ENCODE assay signal across 8 cellular contexts in genomic region chr3:122383915-122384697, GRCh38. TPM values are rescaled to one million over a fixed set of nuclear protein-coding genes. Genes with fewer than 3 reads are reported as not detected.
A peak's percentile ranks its signal among the peaks of the same experiment; 100 is the strongest.
DNase-seq lines count a peak whose midpoint lies in the region; ATAC-seq and TF ChIP-seq lines count a peak whose summit lies in the region.

TSS of gene FAM162A (plus strand) at chr3:122384182. CDS start at chr3:122384266, 84 bp downstream.

- H3K9me3 ChIP-seq in breast epithelium = no peaks in the 10 kb centered on the region

- no peaks in the 10 kb centered on the region for H3K4me1 ChIP-seq in breast epithelium

- POLR2A ChIA-PET in AG04449 (lab: Yijun Ruan, JAX) = interaction anchor here (1.0 kb wide), 5 partner anchors 9 to 295 kb away, joined by 3 to 9 read pairs (median 5); no protein-coding TSS in a partner anchor

- no peaks in the 10 kb centered on the region for H3K27me3 ChIP-seq in breast epithelium

- peak; percentile 73 for TF ChIP-seq CTCF in AG04449 (IDR thresholded peaks at IDR 0.05; ENCODE audit: insufficient read depth, low read length, missing control alignments)
- peak; percentile 74 for TF ChIP-seq CTCF in VCaP (conservative IDR thresholded peaks at IDR 0.05)
- TF ChIP-seq CTCF in breast epithelium (IDR thresholded peaks at IDR 0.05) = peak; percentile 38 to 55 (median 42)

- intact Hi-C loops in breast epithelium (cut with DNase I; ENCODE audit: low total_unique reads) = no loop called here

- H3K36me3 ChIP-seq in breast epithelium = no peaks in the 10 kb centered on the region

- H3K4me3 ChIP-seq in AG04449 (ENCODE audit: low read depth, low read length) (peak within 1 kb of the TSS; percentile 78), breast epithelium (peak within 1 kb of the TSS; percentile 75 to 88 (median 87))

- H3K27ac ChIP-seq in VCaP = peak within 1 kb of the TSS; percentile 90
- H3K27ac ChIP-seq in breast epithelium = peak within 1 kb of the TSS; percentile 89 to 93

- peak; percentile 72 for ATAC-seq in GM18870 (IDR thresholded peaks at IDR 0.05; ENCODE audit: unreplicated experiment)
- peak; percentile 94 for ATAC-seq in HG03135 (IDR thresholded peaks at IDR 0.05; ENCODE audit: unreplicated experiment)

- peak; percentile 72 for TF ChIP-seq POLR2A in breast epithelium (IDR thresholded peaks at IDR 0.05)

- DNase-seq in AG04449 (ENCODE audit: low read depth, low spot score) (peak; percentile 36), NCI-H2196 (lab: John Stamatoyannopoulos, UW; ENCODE audit: unreplicated experiment) (peak; percentile 97), breast epithelium (ENCODE audit: low spot score in 2 of 2) (peak; percentile 86 to 90), iPS-NIHi11 (ENCODE audit: low spot score) (peak; percentile 95), smooth muscle cell of the brain vasculature (ENCODE audit: low read depth, low spot score) (peak; percentile 55)

- CTCF ChIA-PET in AG04449 (lab: Yijun Ruan, JAX) = interaction anchor here (0.6 to 3.9 kb wide), 16 partner anchors 9 to 844 kb away, joined by 3 to 47 read pairs (median 4); partner anchors contain the start of gene WDR5B

RNA-seq across cellular contexts. Expression of gene FAM162A, which starts in this region (rescaled TPM):
- 10 to 100 TPM; 19.3 to 27.2 (median 26.5) TPM for total RNA-seq in breast epithelium

Comparison
In these comparisons a context has a peak if more than half of its experiments do, and no peak if none do; other contexts are left out.
1. Peak in every context shown above with its lines: DNase-seq, ATAC-seq, H3K4me3 ChIP-seq and H3K27ac ChIP-seq.
2. DNase-seq: peak in every context shown above with its lines; median percentile 97 in NCI-H2196; 95 in iPS-NIHi11; 88 in breast epithelium; 55 in smooth muscle cell of the brain vasculature; 36 in AG04449.